ENCODE assay signal across 2 cellular contexts in genomic region chrX:110440016-110440805, GRCh38.
TF ChIP-seq lines count a peak whose summit lies in the region.

No MANE protein-coding gene starts in this region.

TF ChIP-seq in liver, 16 proteins besides CTCF, POLR2A, EP300 and RAD21 (continued from another document):
- no peak for TF ChIP-seq EGR1 (IDR thresholded peaks at IDR 0.05; ENCODE audit: low read depth in 2 of 2)
- no peak for TF ChIP-seq HNF4G (IDR thresholded peaks at IDR 0.05)
- TF ChIP-seq MAX (IDR thresholded peaks at IDR 0.05), result no peak
- no peak for TF ChIP-seq YY1 (IDR thresholded peaks at IDR 0.05)

TF ChIP-seq in HepG2, 621 proteins besides CTCF, POLR2A, EP300 and RAD21 (continued from another document):
- no peak for TF ChIP-seq IKZF5 (CRISPR knock-in tag; IDR thresholded peaks at IDR 0.05)
- no peak for TF ChIP-seq PLRG1 (conservative IDR thresholded peaks at IDR 0.05)
- TF ChIP-seq ARID5B (CRISPR knock-in tag; IDR thresholded peaks at IDR 0.05), result no peak
- TF ChIP-seq CBX5 (CRISPR knock-in tag; IDR thresholded peaks at IDR 0.05; ENCODE audit: borderline replicate concordance), result no peak
- no peak for TF ChIP-seq TEF (CRISPR knock-in tag; IDR thresholded peaks at IDR 0.05)
- no peak for TF ChIP-seq MTF1 (CRISPR knock-in tag; IDR thresholded peaks at IDR 0.05)
- TF ChIP-seq ZNF878 (CRISPR knock-in tag; IDR thresholded peaks at IDR 0.05), result no peak
- TF ChIP-seq HMGA1 (CRISPR knock-in tag; conservative IDR thresholded peaks at IDR 0.05), result no peak
- no peak for TF ChIP-seq TEAD3 (CRISPR knock-in tag; optimal IDR thresholded peaks at IDR 0.05; ENCODE audit: borderline replicate concordance)
- no peak for TF ChIP-seq NFE2L2 (IDR thresholded peaks at IDR 0.05; ENCODE audit: low read length)
- no peak for TF ChIP-seq SMARCC2 (IDR thresholded peaks at IDR 0.05)
- TF ChIP-seq ZNF839 (CRISPR knock-in tag; IDR thresholded peaks at IDR 0.05; ENCODE audit: borderline replicate concordance), result no peak
- no peak for TF ChIP-seq CREM (IDR thresholded peaks at IDR 0.05)
- no peak for TF ChIP-seq CREM (CRISPR knock-in tag; IDR thresholded peaks at IDR 0.05)
- TF ChIP-seq PATZ1 (CRISPR knock-in tag; IDR thresholded peaks at IDR 0.05), result no peak
- TF ChIP-seq ZNF644 (CRISPR knock-in tag; IDR thresholded peaks at IDR 0.05; ENCODE audit: low read depth), result no peak
